ENCODE assay signal across 7 cellular contexts in the genomic region with DNA sequence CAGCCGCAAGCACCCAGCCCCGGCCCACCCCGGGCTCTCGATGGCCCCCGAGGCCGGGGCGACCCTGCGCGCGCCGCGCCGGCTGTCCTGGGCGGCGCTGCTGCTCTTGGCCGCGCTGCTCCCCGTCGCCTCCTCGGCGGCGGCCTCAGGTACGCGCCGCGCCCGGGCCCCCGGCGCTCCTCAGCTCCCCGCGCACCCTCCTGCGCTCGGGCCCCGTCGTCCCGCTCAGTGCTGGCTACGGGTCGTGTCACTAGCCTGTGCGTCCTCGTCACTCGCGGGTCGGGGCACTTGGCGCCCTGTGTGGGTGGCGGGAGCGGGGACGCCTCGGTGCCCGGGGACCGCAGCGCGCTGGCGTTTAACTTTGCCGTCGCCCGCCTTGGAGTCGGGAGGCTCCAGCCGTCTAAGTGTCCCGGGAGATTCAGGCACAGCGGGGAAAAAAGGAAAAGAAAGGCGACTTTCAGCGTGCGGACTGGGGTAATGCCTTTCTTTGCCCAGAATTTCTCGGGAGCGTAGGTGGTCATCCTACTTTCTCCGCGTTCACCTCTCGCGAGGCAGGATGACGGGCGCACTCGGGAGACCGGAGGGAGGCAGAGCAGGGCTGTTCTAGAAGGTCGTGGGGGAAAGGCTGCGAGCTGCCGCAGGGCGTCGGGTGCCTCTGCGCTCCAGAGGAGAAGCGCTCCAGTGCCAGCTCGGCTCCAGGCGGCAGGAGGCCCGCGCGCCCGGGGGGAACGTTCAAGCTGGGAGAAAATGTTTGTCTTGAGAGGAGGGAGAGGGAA. TPM values are rescaled to one million over a fixed set of nuclear protein-coding genes. Genes with fewer than 3 reads are reported as not detected.
DNase-seq lines count a peak whose midpoint lies in the region; ATAC-seq, FAIRE-seq and TF ChIP-seq lines count a peak whose summit lies in the region.

No MANE protein-coding gene starts in this region.

- H3K4me1 Mint-ChIP-seq in activated T-helper 2 cell treated with anti-CD3 and anti-CD28 coated beads, Interferon-gamma antibody, Interleukin-2, Interleukin-4, amounts not matched to agents 10 μg/mL and 5 μg/mL and 100 μg/mL, durations not matched to agents 14 hours and 24 hours and 36 hours (ENCODE audit: low read depth) = peaks cover 8% of the 10 kb centered on the region

- peaks cover 0 to 20% of the 10 kb centered on the region in 2 donors for H3K27me3 ChIP-seq in small intestine (ENCODE audit: control insufficient read depth in 2 of 2, insufficient read depth in 2 of 2, low read length in 2 of 2)

- peak overlapping the region; percentile 59 for H3K4me3 Mint-ChIP-seq in activated T-helper 2 cell treated with anti-CD3 and anti-CD28 coated beads, Interferon-gamma antibody, Interleukin-2, Interleukin-4, amounts not matched to agents 10 μg/mL and 5 μg/mL and 100 μg/mL, durations not matched to agents 14 hours and 24 hours and 36 hours (ENCODE audit: low read depth)

- WGBS in small intestine, 3 donors = 1 to 4% (median 2%) methylated on average over 57 to 87 of the region's 87 CpGs

- H3K36me3 ChIP-seq in small intestine (ENCODE audit: control insufficient read depth in 2 of 2, insufficient read depth in 2 of 2, low read length in 2 of 2) = no peaks in the 10 kb centered on the region

- H3K4me3 ChIP-seq in small intestine (ENCODE audit: low read depth in 1 of 2, low read length in 2 of 2) = peak overlapping the region; percentile 26 to 38

- no peak for ATAC-seq in HG03108 (IDR thresholded peaks at IDR 0.05; ENCODE audit: unreplicated experiment)

- no peaks in the 10 kb centered on the region for H3K9me3 Mint-ChIP-seq in activated T-helper 2 cell treated with anti-CD3 and anti-CD28 coated beads, Interferon-gamma antibody, Interleukin-2, Interleukin-4, amounts not matched to agents 10 μg/mL and 5 μg/mL and 100 μg/mL, durations not matched to agents 14 hours and 24 hours and 36 hours

- peaks cover 86% of the 10 kb centered on the region for H3K27me3 Mint-ChIP-seq in activated T-helper 2 cell treated with anti-CD3 and anti-CD28 coated beads, Interferon-gamma antibody, Interleukin-2, Interleukin-4, amounts not matched to agents 10 μg/mL and 5 μg/mL and 100 μg/mL, durations not matched to agents 14 hours and 24 hours and 36 hours (ENCODE audit: low read depth)

- DNase-seq in GM12892 (ENCODE audit: insufficient read length) = peak; percentile 28
- peak; percentile 41 for DNase-seq in HTR-8/SVneo (ENCODE audit: insufficient read length, low spot score)
- no peak for DNase-seq in activated T-helper 2 cell treated with anti-CD3 and anti-CD28 coated beads, Interferon-gamma antibody, Interleukin-2, Interleukin-4, amounts not matched to agents 10 μg/mL and 5 μg/mL and 100 μg/mL, durations not matched to agents 14 hours and 24 hours and 36 hours (ENCODE audit: low spot score)
- peak; percentile 19 for DNase-seq in hepatic stellate cell (ENCODE audit: low spot score)
- DNase-seq in small intestine = no peak
- DNase-seq in HuH-7 (ENCODE audit: low spot score) = no peak

- H3K4me1 ChIP-seq in small intestine (ENCODE audit: control insufficient read depth in 2 of 2, insufficient read depth in 1 of 2, low read depth in 1 of 2, low read length in 1 of 2) = no peaks in the 10 kb centered on the region

- no peaks in the 10 kb centered on the region for H3K9me3 ChIP-seq in small intestine (ENCODE audit: control insufficient read depth, low read depth)

- H3K27ac Mint-ChIP-seq in activated T-helper 2 cell treated with anti-CD3 and anti-CD28 coated beads, Interferon-gamma antibody, Interleukin-2, Interleukin-4, amounts not matched to agents 10 μg/mL and 5 μg/mL and 100 μg/mL, durations not matched to agents 14 hours and 24 hours and 36 hours = no peak overlapping the region

- intact Hi-C loops in activated T-helper 2 cell treated with anti-CD3 and anti-CD28 coated beads, Interferon-gamma antibody, Interleukin-2, Interleukin-4, amounts not matched to agents 10 μg/mL and 5 μg/mL and 100 μg/mL, durations not matched to agents 14 hours and 24 hours and 36 hours (cut with micrococcal nuclease) = no loop called here

- H3K27ac ChIP-seq in small intestine (ENCODE audit: low read depth in 1 of 2, low read length in 1 of 2) = no peak overlapping the region

- H3K36me3 Mint-ChIP-seq in activated T-helper 2 cell treated with anti-CD3 and anti-CD28 coated beads, Interferon-gamma antibody, Interleukin-2, Interleukin-4, amounts not matched to agents 10 μg/mL and 5 μg/mL and 100 μg/mL, durations not matched to agents 14 hours and 24 hours and 36 hours (ENCODE audit: low read depth) = no peaks in the 10 kb centered on the region

- no peak for TF ChIP-seq POLR2A in GM12892 (IDR thresholded peaks at IDR 0.05; ENCODE audit: low read depth, low read length)

- FAIRE-seq in GM12892 (lab: Jason Lieb, UNC) = no peak
- FAIRE-seq in HTR-8/SVneo (lab: Jason Lieb, UNC) = no peak
- FAIRE-seq in small intestine (lab: Jason Lieb, UNC) = no peak

RNA-seq across cellular contexts. Expression of a gene that starts 0.5 kb away (rescaled TPM):
- not detected for polyA plus RNA-seq in GM12892 (2012; ENCODE audit: missing spikeins)
- total RNA-seq in activated T-helper 2 cell treated with anti-CD3 and anti-CD28 coated beads, Interferon-gamma antibody, Interleukin-2, Interleukin-4, amounts not matched to agents 10 μg/mL and 5 μg/mL and 100 μg/mL, durations not matched to agents 14 hours and 24 hours and 36 hours = 0.05 TPM in 1 of 2 replicates, not detected in the other
- polyA plus RNA-seq in small intestine = under 1 TPM in 2 of 3 donors, not detected in 1; 0.27 to 0.28 TPM

Comparison
In these comparisons a context has a peak if more than half of its experiments do, and no peak if none do; other contexts are left out.
1. DNase-seq: peak in GM12892 (single experiment), HTR-8/SVneo (single experiment) and hepatic stellate cell (single experiment); none in activated T-helper 2 cell treated with anti-CD3 and anti-CD28 coated beads, Interferon-gamma antibody, Interleukin-2, Interleukin-4, amounts not matched to agents 10 μg/mL and 5 μg/mL and 100 μg/mL, durations not matched to agents 14 hours and 24 hours and 36 hours (single experiment), small intestine (single experiment) and HuH-7 (single experiment).